26 cellular contexts compared by ENCODE assay signal in genomic region chr3:21618695-21619094, GRCh38.
"Had no signal": no experiment of that assay in that cellular context is flagged by ENCODE, and none has a peak within 500 bp of the region (broad histone marks: within the 10 kb centered on the region; RNA-seq: fewer than 3 reads in every experiment).

No MANE protein-coding gene starts in this region.

- H3K4me3 ChIP-seq: neural progenitor cell, ovary, psoas muscle, right lobe of liver, sigmoid colon, suprapubic skin, testis, tibial artery, transverse colon, upper lobe of right lung, vagina had no signal

- H3K4me1 ChIP-seq: neural progenitor cell, parathyroid adenoma, sigmoid colon, suprapubic skin, testis, tibial artery, transverse colon, upper lobe of right lung, vagina had no signal

- H3K27me3 ChIP-seq: neural progenitor cell, ovary, right lobe of liver, sigmoid colon, suprapubic skin, testis, tibial artery, transverse colon, upper lobe of right lung, vagina had no signal

- FAIRE-seq: small intestine had no signal

- H3K36me3 ChIP-seq: neural progenitor cell, ovary, right lobe of liver, sigmoid colon, suprapubic skin, tibial artery, transverse colon, upper lobe of right lung, vagina had no signal

- H3K9me3 ChIP-seq: ovary, psoas muscle, right lobe of liver, sigmoid colon, suprapubic skin, testis, tibial artery, transverse colon, upper lobe of right lung, vagina had no signal

- H3K79me2 ChIP-seq: parathyroid adenoma had no signal

- H3K27ac ChIP-seq: neural progenitor cell, ovary, parathyroid adenoma, psoas muscle, right lobe of liver, sigmoid colon, suprapubic skin, testis, tibial artery, transverse colon, upper lobe of right lung, vagina had no signal

- H3K9ac ChIP-seq: neural progenitor cell, parathyroid adenoma had no signal

- DNase-seq: natural killer cell; occipital lobe; ovary; posterior cingulate gyrus; psoas muscle; right cardiac atrium; right lobe of liver; sigmoid colon; small intestine; stimulated activated CD4-positive, alpha-beta T cell treated with anti-CD3 and anti-CD28 coated beads, Interleukin-1b, Interleukin-23, amount 100 ng/mL, for 48 hours; stimulated activated CD4-positive, alpha-beta T cell treated with anti-CD3 and anti-CD28 coated beads, Interleukin-4, amount 100 ng/mL, for 1 hour; stimulated activated CD4-positive, alpha-beta T cell treated with anti-CD3 and anti-CD28 coated beads, Interleukin-4, amount 100 ng/mL, for 4 hours; stimulated activated CD8-positive, alpha-beta memory T cell treated with anti-CD3 and anti-CD28 coated beads, Interleukin-4, amount 100 ng/mL, for 48 hours; stimulated activated naive CD4-positive, alpha-beta T cell; stimulated activated naive CD8-positive, alpha-beta T cell treated with anti-CD3 and anti-CD28 coated beads, Interleukin-15, amount 100 ng/mL, for 72 hours; stimulated activated naive CD8-positive, alpha-beta T cell treated with anti-CD3 and anti-CD28 coated beads, Interleukin-15, Interleukin-2, amounts not matched to agents 100 U/mL and 50 U/mL, for 24 hours; substantia nigra; testis; tibial artery; transverse colon; upper lobe of right lung had no signal

- H3K4me2 ChIP-seq: neural progenitor cell had no signal

- ATAC-seq: natural killer cell; psoas muscle; right cardiac atrium; right lobe of liver; stimulated activated memory B cell treated with anti-CD40 and anti-IgM and Interleukin-4, amounts not matched to agents 10 μg/mL and 1 μg/mL and 100 μg/mL, for 72 hours; stimulated activated naive CD8-positive, alpha-beta T cell treated with anti-CD3 and anti-CD28 coated beads, Interleukin-15, amount 100 ng/mL, for 72 hours; stimulated activated naive CD8-positive, alpha-beta T cell treated with anti-CD3 and anti-CD28 coated beads, Interleukin-15, Interleukin-2, amounts not matched to agents 100 U/mL and 50 U/mL, for 24 hours; upper lobe of right lung had no signal

- H2AFZ ChIP-seq: neural progenitor cell, parathyroid adenoma had no signal
